Comparison of ENCODE assay signal across 25 cellular contexts in genomic region chr15:95903352-95903751, GRCh38.
"Had no signal": no experiment of that assay in that cellular context is flagged by ENCODE, and none has a peak within 500 bp of the region (broad histone marks: within the 10 kb centered on the region; RNA-seq: fewer than 3 reads in every experiment).

No MANE protein-coding gene starts in this region.

- H3K9me3 ChIP-seq: MG63, SK-N-SH had no signal

- H3K4me3 ChIP-seq: MG63 had no signal

- ATAC-seq: HepG2, T-cell had no signal

- H3K36me3 ChIP-seq: MG63 had no signal

- DNase-seq: IMR-90, Karpas-422, KG1, MG63, NCI-H1092, NCI-H1105 treated with DMSO at 0.1 percent for 48 hours, NCI-H1417 treated with DMSO at 0.1 percent for 48 hours, NCI-H146, NCI-H1694 treated with DMSO at 0.1 percent for 48 hours, NCI-H1930, NCI-H2081, NCI-H2107, NCI-H2171, NCI-H226, NCI-H446, NCI-H510A, NCI-H524 treated with DMSO at 0.1 percent for 48 hours, NCI-H69, NCI-H774, RPMI8226, SHP77, SK-N-SH, SW 1271, T-cell had no signal
